In genomic region chr13:113407103-113407530, GRCh38 we compare ENCODE assay signal across 19 cellular contexts. TPM values are rescaled to one million over a fixed set of nuclear protein-coding genes. Genes with fewer than 3 reads are reported as not detected.
DNase-seq lines count a peak whose midpoint lies in the region; ATAC-seq, FAIRE-seq and TF ChIP-seq lines count a peak whose summit lies in the region.
"Had no signal": no experiment of that assay in that cellular context is flagged by ENCODE, and none has a peak within 500 bp of the region (broad histone marks: within the 10 kb centered on the region; RNA-seq: fewer than 3 reads in every experiment).

No MANE protein-coding gene starts in this region.

- intact Hi-C loops in IMR-90 (cut with micrococcal nuclease) = no loop called here
- intact Hi-C loops in spleen (cut with DNase I; ENCODE audit: low total_unique reads) = no loop called here

- H3K79me1 ChIP-seq in IMR-90 (ENCODE audit: low read depth in 1 of 2, low read length in 2 of 2) = no peaks in the 10 kb centered on the region

- no peak overlapping the region for H2BK15ac ChIP-seq in IMR-90 (ENCODE audit: low read depth, low read length)

- TF ChIP-seq POLR2A in IMR-90 (IDR thresholded peaks at IDR 0.05; ENCODE audit: low read depth, low read length) = no peak
- TF ChIP-seq POLR2A in spleen (IDR thresholded peaks at IDR 0.05) = no peak
- no peak for TF ChIP-seq POLR2A in H54 (IDR thresholded peaks at IDR 0.05; ENCODE audit: low read depth, low read length)

- H2BK120ac ChIP-seq in IMR-90 (ENCODE audit: low read depth, low read length) = no peak overlapping the region; the same call in 1 of the 2 replicates

- no peaks in the 10 kb centered on the region for H3K36me3 ChIP-seq in IMR-90 (ENCODE audit: control insufficient read depth, insufficient read depth, low read length)
- H3K36me3 ChIP-seq in spleen = no peaks in the 10 kb centered on the region
- H3K36me3 ChIP-seq: thyroid gland had no signal

- H3K9me3 ChIP-seq in IMR-90 (ENCODE audit: control insufficient read depth, insufficient read depth, low read length) (no peaks in the 10 kb centered on the region), spleen (peaks cover 0 to 9% (median 2%) of the 10 kb centered on the region in 8 donors)
- H3K9me3 ChIP-seq: thyroid gland had no signal

- no peak overlapping the region for H3K27ac ChIP-seq in IMR-90 (ENCODE audit: insufficient read depth, low read length)
- no peak overlapping the region for H3K27ac ChIP-seq in spleen
- H3K27ac ChIP-seq: KMS-11, thyroid gland had no signal

- WGBS in IMR-90 (ENCODE audit: extremely low coverage in 2 of 2, insufficient read length in 1 of 2), 2 experiments = 94% methylated on average over 19 of the region's 21 CpGs; no CpG with 5 or more reads in 1 of the 2 experiments
- 66 to 89% (median 79%) methylated on average over 13 to 21 of the region's 21 CpGs for WGBS in spleen, 5 donors

- peak overlapping the region; percentile 23 for H2AFZ ChIP-seq in IMR-90 (replicated peaks; ENCODE audit: low read length, poor library complexity)

- no peak overlapping the region for H3K4me2 ChIP-seq in IMR-90 (ENCODE audit: low read depth, low read length)
- H3K4me2 ChIP-seq: KMS-11 had no signal

- H2BK5ac ChIP-seq in IMR-90 (ENCODE audit: low read depth, low read length, poor library complexity, severe bottlenecking) = no peak overlapping the region

- ATAC-seq in IMR-90 (ENCODE audit: low read depth) (no peak), GM21360 (IDR thresholded peaks at IDR 0.05; ENCODE audit: unreplicated experiment) (no peak)
- ATAC-seq: T-helper 17 cell had no signal

- no peak overlapping the region for H3K18ac ChIP-seq in IMR-90 (ENCODE audit: low read depth, low read length)

- DNase-seq in ELF-1 (ENCODE audit: low read depth, low spot score) = peak; percentile 1
- DNase-seq in IMR-90 = no peak
- DNase-seq in islet precursor cell = peak; percentile 38
- DNase-seq in spleen = peak; percentile 64
- no peak for DNase-seq in MV-4-11 (lab: John Stamatoyannopoulos, UW)
- DNase-seq in H54 (ENCODE audit: insufficient read length, low spot score) = no peak
- DNase-seq: activated naive CD4-positive, alpha-beta T cell treated with anti-CD3 and anti-CD28 coated beads for 36 hours; activated T-cell treated with anti-CD3 and anti-CD28 coated beads, Interleukin-2, amount 50 U/mL, for 24 hours; NCI-H1694; NCI-H2171; NCI-H526 treated with DMSO at 0.1 percent for 48 hours; nucleus accumbens; stimulated activated CD4-positive, alpha-beta T cell treated with anti-CD3 and anti-CD28 coated beads, Interleukin-4, amount 100 ng/mL, for 24 hours; T-helper 17 cell; thyroid gland had no signal

- no peak overlapping the region for H3K23ac ChIP-seq in IMR-90 (ENCODE audit: low read depth, low read length)

- no peak overlapping the region for H3K4ac ChIP-seq in IMR-90 (ENCODE audit: low read depth, low read length)

- no peak overlapping the region for H3K4me3 ChIP-seq in IMR-90 (ENCODE audit: insufficient read depth, low read depth, low read length)
- peak overlapping the region in 1 of 8 donors; percentile 25 for H3K4me3 ChIP-seq in spleen
- H3K4me3 ChIP-seq: thyroid gland had no signal

- no peak overlapping the region for H4K91ac ChIP-seq in IMR-90 (ENCODE audit: insufficient read depth, low read depth, low read length)

- H4K5ac ChIP-seq in IMR-90 (ENCODE audit: low read depth, low read length) = no peak overlapping the region

- dilution Hi-C loops in IMR-90 (cut with HindIII; ENCODE audit: low sequenced_read_pairs, unreplicated experiment) = no loop called here

- H3K4me1 ChIP-seq in IMR-90 (ENCODE audit: control insufficient read depth, insufficient read depth, low read length) (peaks cover 16% of the 10 kb centered on the region), spleen (peaks cover 0 to 58% (median 21%) of the 10 kb centered on the region in 6 donors)

- no peak for FAIRE-seq in H54 (lab: Jason Lieb, UNC)
- FAIRE-seq: RCC 7860 had no signal

- CTCF ChIA-PET in IMR-90 (lab: Yijun Ruan, JAX) = no interaction called here

- no peak overlapping the region for H3K14ac ChIP-seq in IMR-90 (replicated peaks; ENCODE audit: low read depth, low read length)

- H3K56ac ChIP-seq in IMR-90 (ENCODE audit: extremely low read depth, insufficient read depth, low read length) = no peak overlapping the region

- H4K20me1 ChIP-seq in IMR-90 (ENCODE audit: insufficient read depth, low read length) = no peaks in the 10 kb centered on the region

- no peak overlapping the region for H2BK20ac ChIP-seq in IMR-90 (ENCODE audit: low read depth, low read length)

- TF ChIP-seq CTCF in IMR-90 (conservative IDR thresholded peaks at IDR 0.05; ENCODE audit: low read depth, low read length) = no peak
- no peak for TF ChIP-seq CTCF in spleen (IDR thresholded peaks at IDR 0.05 in 8 of 11, conservative IDR thresholded peaks at IDR 0.05 in 3 of 11)

- 0 out of 2 replicates have a peak overlapping the region, but pooled peaks have one; percentile 9 for H2AK5ac ChIP-seq in IMR-90 (ENCODE audit: low read depth, low read length)

- H3K27me3 ChIP-seq in IMR-90 (ENCODE audit: control insufficient read depth, insufficient read depth, low read length) = no peaks in the 10 kb centered on the region
- peaks cover 0 to 20% (median 0%) of the 10 kb centered on the region in 7 donors for H3K27me3 ChIP-seq in spleen (replicated peaks in 1 of 7)
- H3K27me3 ChIP-seq: thyroid gland had no signal

- no TSS peak for BruUV-seq in IMR-90 (replicated peaks; lab: Mats Ljungman, UMichigan)

- H4K8ac ChIP-seq in IMR-90 (ENCODE audit: low read depth in 2 of 2, low read length in 2 of 2) = no peak overlapping the region

- H3K9me1 ChIP-seq in IMR-90 (ENCODE audit: insufficient read depth, low read length) = peaks cover 10% of the 10 kb centered on the region

- no peak overlapping the region for H3K9ac ChIP-seq in IMR-90 (ENCODE audit: low read depth, low read length)
- H3K9ac ChIP-seq: KMS-11 had no signal

- H2AK9ac ChIP-seq in IMR-90 (replicated peaks; ENCODE audit: low read depth, low read length, poor library complexity) = no peak overlapping the region

- in situ Hi-C loops in IMR-90 (cut with MboI; ENCODE audit: low sequenced_read_pairs) = no loop called here

- POLR2A ChIA-PET in IMR-90 (lab: Charles Lee; ENCODE audit: unreplicated experiment) = no interaction called here

- no peak for TF ChIP-seq RAD21 in IMR-90 (IDR thresholded peaks at IDR 0.05; ENCODE audit: low read length)

TF ChIP-seq in IMR-90, 13 proteins besides CTCF, POLR2A, EP300 and RAD21:
- no peak for TF ChIP-seq RFX5 (IDR thresholded peaks at IDR 0.05; ENCODE audit: low read depth, low read length)
- no peak for TF ChIP-seq FOS (IDR thresholded peaks at IDR 0.05; ENCODE audit: low read depth, low read length)
- no peak for TF ChIP-seq CHD1 (IDR thresholded peaks at IDR 0.05; ENCODE audit: low read depth, low read length)
- no peak for TF ChIP-seq BHLHE40 (IDR thresholded peaks at IDR 0.05; ENCODE audit: low read depth, low read length)
- TF ChIP-seq USF2 (IDR thresholded peaks at IDR 0.05; ENCODE audit: low read depth, low read length) = no peak
- no peak for TF ChIP-seq MXI1 (IDR thresholded peaks at IDR 0.05; ENCODE audit: borderline replicate concordance, low read depth, low read length)
- TF ChIP-seq ELK1 (IDR thresholded peaks at IDR 0.05; ENCODE audit: borderline replicate concordance, low read depth, low read length) = no peak
- no peak for TF ChIP-seq NFE2L2 (IDR thresholded peaks at IDR 0.05; ENCODE audit: low read depth, low read length)
- TF ChIP-seq RCOR1 (IDR thresholded peaks at IDR 0.05; ENCODE audit: insufficient replicate concordance, low read length) = no peak
- no peak for TF ChIP-seq MAFK (IDR thresholded peaks at IDR 0.05; ENCODE audit: low read depth, low read length)
- no peak for TF ChIP-seq CEBPB (IDR thresholded peaks at IDR 0.05; ENCODE audit: low read depth, low read length)
- TF ChIP-seq SMC3 (IDR thresholded peaks at IDR 0.05; ENCODE audit: low read depth, low read length) = no peak
- TF ChIP-seq MAZ (IDR thresholded peaks at IDR 0.05; ENCODE audit: borderline replicate concordance, low read depth, low read length) = no peak

RNA-seq across cellular contexts. Expression of gene GRTP1, which starts 43.2 kb away (rescaled TPM):
- total RNA-seq in IMR-90 (2012; rRNA removed) (0.83 and 0.90 TPM in 2 replicates), spleen (10 to 100 TPM in 1 of 7 donors, 1 to 10 TPM in 6; 4.0 to 10.5 (median 6.1) TPM)
- polyA plus RNA-seq in IMR-90 (2012; rRNA removed) (1.4 and 1.7 TPM in 2 replicates), spleen (1 to 10 TPM; 2.0 to 5.5 (median 2.3) TPM)
- 1.8 TPM in 2 replicates for polyA plus RNA-seq in IMR-90 (2012; cell fraction: cytosol; rRNA removed)
- 3.1 and 3.7 TPM in 2 replicates for polyA plus RNA-seq in IMR-90 (2012; cell fraction: nucleus; rRNA removed; ENCODE audit: low replicate concordance)
- total RNA-seq: activated CD8-positive, alpha-beta memory T cell treated with anti-CD3 and anti-CD28 coated beads for 36 hours had no signal

RNA-seq across cellular contexts. Expression of gene ADPRHL1, which starts 46.2 kb away (rescaled TPM):
- total RNA-seq in IMR-90 (2012; rRNA removed) = 0.28 and 0.36 TPM in 2 replicates
- 0.67 and 0.69 TPM in 2 replicates for polyA plus RNA-seq in IMR-90 (2012; rRNA removed)
- polyA plus RNA-seq in IMR-90 (2012; cell fraction: cytosol; rRNA removed) = 0.65 and 0.70 TPM in 2 replicates
- 3.2 and 4.4 TPM in 2 replicates for polyA plus RNA-seq in IMR-90 (2012; cell fraction: nucleus; rRNA removed; ENCODE audit: low replicate concordance)
- total RNA-seq in spleen = 1 to 10 TPM in 6 of 7 donors, under 1 TPM in 1; 0.74 to 4.3 (median 2.0) TPM
- 1 to 10 TPM in 1 of 3 donors, under 1 TPM in 2; 0.52 to 1.1 (median 0.68) TPM for polyA plus RNA-seq in spleen

Comparison
In these comparisons a context has a peak if more than half of its experiments do, and no peak if none do; other contexts are left out.
1. DNase-seq: peak in ELF-1 (single experiment), islet precursor cell (single experiment) and spleen (single experiment); none in IMR-90 (single experiment), MV-4-11 (single experiment) and H54 (single experiment).